8 cellular contexts compared by ENCODE assay signal in the genomic region with DNA sequence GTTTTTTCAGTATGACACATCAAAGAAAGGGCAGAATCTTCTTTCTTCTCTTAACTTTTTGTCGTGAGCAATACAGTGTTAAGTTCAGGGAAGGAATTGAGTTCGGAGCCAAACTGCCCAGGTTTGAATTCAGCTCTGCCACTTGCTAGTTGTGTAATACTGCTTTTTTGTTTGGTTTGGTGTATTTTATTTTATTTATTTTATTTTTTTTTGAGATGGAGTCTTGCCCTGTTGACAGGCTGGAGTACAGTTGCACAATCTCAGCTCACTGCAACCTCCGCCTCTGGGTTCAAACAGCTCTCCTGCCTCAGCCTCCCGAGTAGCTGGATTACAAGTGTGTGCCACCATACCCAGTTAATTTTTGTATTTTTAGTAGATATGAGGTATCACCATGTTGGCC.
"Had no signal": no experiment of that assay in that cellular context is flagged by ENCODE, and none has a peak within 500 bp of the region (broad histone marks: within the 10 kb centered on the region; RNA-seq: fewer than 3 reads in every experiment).

No MANE protein-coding gene starts in this region.

- FAIRE-seq: G401.6, GM12878, GM12891, GM12892, GM18507, GM19239 had no signal

- ATAC-seq: GM12878 had no signal

- DNase-seq: GDM1, GF-D8 had no signal

- H3K4me3 ChIP-seq: GM12878 had no signal
